Comparison of ENCODE assay signal across 23 cellular contexts in the genomic region with DNA sequence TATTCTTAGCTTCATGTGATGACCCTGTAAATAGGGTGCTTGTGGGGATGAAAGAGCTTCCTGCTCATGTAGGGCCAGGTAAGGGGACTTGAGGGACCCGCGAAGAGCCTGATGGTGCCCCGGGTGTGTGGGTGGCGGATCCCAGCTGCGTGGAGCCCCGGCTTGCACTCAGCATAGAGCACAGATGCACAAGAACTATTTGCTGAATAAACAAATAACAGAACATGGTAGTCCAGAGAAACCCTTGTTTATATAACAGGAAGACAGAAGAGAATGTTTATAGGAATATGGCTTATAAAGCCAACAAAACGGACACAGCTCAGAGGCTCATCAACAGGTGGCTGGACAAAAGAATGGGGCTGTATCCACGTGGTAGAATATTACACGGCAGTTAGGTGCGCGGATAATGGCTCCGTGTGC.
DNase-seq lines count a peak whose midpoint lies in the region; ATAC-seq and TF ChIP-seq lines count a peak whose summit lies in the region.
"Had no signal": no experiment of that assay in that cellular context is flagged by ENCODE, and none has a peak within 500 bp of the region (broad histone marks: within the 10 kb centered on the region; RNA-seq: fewer than 3 reads in every experiment).

No MANE protein-coding gene starts in this region.

- no peak overlapping the region for H3K18ac ChIP-seq in trophoblast cell (ENCODE audit: low read length)

- peak overlapping the region; percentile 66 for H4K91ac ChIP-seq in trophoblast cell (ENCODE audit: low read depth, low read length)

- no peak overlapping the region for H3K4ac ChIP-seq in trophoblast cell (ENCODE audit: low read depth, low read length)

- peak overlapping the region; percentile 31 for H2BK12ac ChIP-seq in trophoblast cell (ENCODE audit: low read length)

- H2AFZ ChIP-seq in trophoblast cell (ENCODE audit: insufficient read depth, low read length, poor library complexity): no peak overlapping the region

- peak; percentile 50 for DNase-seq in LNCaP clone FGC (ENCODE audit: low read depth)
- peak; percentile 39 for DNase-seq in fibroblast of gingiva (ENCODE audit: low read depth)
- no peak for DNase-seq in trophoblast cell
- DNase-seq in GM10266 (ENCODE audit: extremely low spot score): no peak
- no peak for DNase-seq in tibial artery
- no peak for DNase-seq in COR-L47 (lab: John Stamatoyannopoulos, UW)
- DNase-seq: activated CD4-positive, alpha-beta T cell treated with anti-CD3 and anti-CD28 coated beads for 1 hour; activated naive CD4-positive, alpha-beta T cell; activated T-cell treated with anti-CD3 and anti-CD28 coated beads, Interleukin-2, amount 50 U/mL, for 24 hours; CD4-positive, CD25-positive, alpha-beta regulatory T cell; DMS153; foreskin fibroblast; GF-D8; lower lobe of right lung; NCI-H1694; NCI-H345; NCI-H82; OCI-M1; stimulated activated CD4-positive, alpha-beta T cell treated with anti-CD3 and anti-CD28 coated beads, Interleukin-4, amount 100 ng/mL, for 4 hours had no signal

- H2BK5ac ChIP-seq in trophoblast cell (ENCODE audit: low read depth, low read length, poor library complexity): no peak overlapping the region

- no peak for TF ChIP-seq CTCF in LNCaP clone FGC (IDR thresholded peaks at IDR 0.05; ENCODE audit: control insufficient read depth, extremely low read depth, insufficient read depth)
- TF ChIP-seq CTCF in GM10266 (IDR thresholded peaks at IDR 0.05; ENCODE audit: control insufficient read depth, insufficient read depth, low read depth, missing control alignments): no peak
- TF ChIP-seq CTCF in tibial artery (IDR thresholded peaks at IDR 0.05): no peak

- H3K14ac ChIP-seq in trophoblast cell (ENCODE audit: low read length): no peak overlapping the region

- H3K4me2 ChIP-seq in BLaER1 (peak overlapping the region; percentile 94), trophoblast cell (ENCODE audit: low read length) (no peak overlapping the region)
- H3K4me2 ChIP-seq: KMS-11 had no signal

- H4K12ac ChIP-seq in trophoblast cell (ENCODE audit: low read depth, low read length): no peak overlapping the region

- peaks cover 29% of the 10 kb centered on the region for H3K79me1 ChIP-seq in trophoblast cell (ENCODE audit: low read length)

- intact Hi-C loops in tibial artery (cut with DNase I; ENCODE audit: low total_unique reads): no loop called here

- H3K27ac ChIP-seq in BLaER1 (peak overlapping the region; percentile 35; the same call in 1 of the 2 replicates), trophoblast cell (ENCODE audit: low read depth, low read length) (no peak overlapping the region), tibial artery (no peak overlapping the region)
- H3K27ac ChIP-seq: KMS-11, lower lobe of right lung, upper lobe of left lung had no signal

- no peaks in the 10 kb centered on the region for H3K79me2 ChIP-seq in trophoblast cell (ENCODE audit: control insufficient read depth, insufficient read depth, low read length, poor library complexity)

- H3K23ac ChIP-seq in trophoblast cell (ENCODE audit: low read length): no peak overlapping the region

- H4K8ac ChIP-seq in trophoblast cell (ENCODE audit: low read depth, low read length): no peak overlapping the region

- H2AK5ac ChIP-seq in trophoblast cell (ENCODE audit: low read length): peak overlapping the region; percentile 31

- WGBS in trophoblast cell (ENCODE audit: extremely low coverage, insufficient coverage, insufficient read length): no CpG with 5 or more reads among the region's 12 CpGs

- H3K4me1 ChIP-seq in BLaER1 (peaks cover 51% of the 10 kb centered on the region), trophoblast cell (ENCODE audit: control insufficient read depth in 1 of 2, insufficient read depth in 2 of 2, low read length in 2 of 2) (peaks cover 21 to 30% of the 10 kb centered on the region in 2 experiments), tibial artery (no peaks in the 10 kb centered on the region)
- H3K4me1 ChIP-seq: lower lobe of right lung, upper lobe of left lung had no signal

- ATAC-seq in GM18909 (IDR thresholded peaks at IDR 0.05; ENCODE audit: poor library complexity, unreplicated experiment): no peak

- H3K9me3 ChIP-seq in BLaER1 (peaks cover 15% of the 10 kb centered on the region), trophoblast cell (ENCODE audit: insufficient read depth, low read depth, low read length) (peaks cover 8% of the 10 kb centered on the region), tibial artery (peaks cover 0 to 23% (median 7%) of the 10 kb centered on the region in 3 donors)
- H3K9me3 ChIP-seq: lower lobe of right lung had no signal

- no peaks in the 10 kb centered on the region for H3K27me3 ChIP-seq in BLaER1
- H3K27me3 ChIP-seq in trophoblast cell (ENCODE audit: insufficient read depth, low read length): no peaks in the 10 kb centered on the region
- peaks cover 0 to 31% of the 10 kb centered on the region in 2 donors for H3K27me3 ChIP-seq in tibial artery
- H3K27me3 ChIP-seq: upper lobe of left lung had no signal

- H3K36me3 ChIP-seq in BLaER1 (0 out of 2 replicates have a peak, but pooled peaks cover 5% of the 10 kb centered on the region), trophoblast cell (ENCODE audit: control insufficient read depth in 1 of 2, insufficient read depth in 2 of 2, low read length in 2 of 2) (no peaks in the 10 kb centered on the region), tibial artery (no peaks in the 10 kb centered on the region)
- H3K36me3 ChIP-seq: lower lobe of right lung, upper lobe of left lung had no signal

- H3K4me3 ChIP-seq in BLaER1: peak overlapping the region; percentile 13; the same call in 1 of the 2 replicates
- H3K4me3 ChIP-seq in LNCaP clone FGC (ENCODE audit: low read depth, low read length): no peak overlapping the region
- no peak overlapping the region for H3K4me3 ChIP-seq in trophoblast cell (ENCODE audit: low read depth, low read length)
- no peak overlapping the region for H3K4me3 ChIP-seq in tibial artery
- H3K4me3 ChIP-seq: lower lobe of right lung, upper lobe of left lung had no signal

- no peaks in the 10 kb centered on the region for H4K20me1 ChIP-seq in BLaER1

- peak overlapping the region; percentile 85 for H2BK120ac ChIP-seq in trophoblast cell (ENCODE audit: insufficient read depth, low read length, poor library complexity)

- H3K9ac ChIP-seq in BLaER1 (no peak overlapping the region), trophoblast cell (ENCODE audit: low read length) (no peak overlapping the region)
- H3K9ac ChIP-seq: KMS-11 had no signal

Comparison
In these comparisons a context has a peak if more than half of its experiments do, and no peak if none do; other contexts are left out.
1. DNase-seq: peak in LNCaP clone FGC (single experiment) and fibroblast of gingiva (single experiment); none in trophoblast cell (0 of 2), GM10266 (single experiment), tibial artery (0 of 2) and COR-L47 (single experiment).